In genomic region chr7:40717242-40717641, GRCh38 we compare ENCODE assay signal across 8 cellular contexts.
DNase-seq lines count a peak whose midpoint lies in the region; ATAC-seq and TF ChIP-seq lines count a peak whose summit lies in the region.

No MANE protein-coding gene starts in this region.

- CTCF ChIA-PET in activated CD4-positive, alpha-beta memory T cell treated with anti-CD3 and anti-CD28 coated beads for 36 hours (lab: Charles Lee): no interaction called here
- CTCF ChIA-PET in activated CD4-positive, alpha-beta memory T cell treated with anti-CD3 and anti-CD28 coated beads, Interleukin-2, amount 10 ng/mL, durations not matched to agents 7 days and 5 days (lab: Charles Lee): no interaction called here

- POLR2A ChIA-PET in activated CD4-positive, alpha-beta memory T cell treated with anti-CD3 and anti-CD28 coated beads for 36 hours (lab: Charles Lee): no interaction called here
- POLR2A ChIA-PET in activated CD4-positive, alpha-beta memory T cell treated with anti-CD3 and anti-CD28 coated beads, Interleukin-2, amount 10 ng/mL, durations not matched to agents 7 days and 5 days (lab: Charles Lee): no interaction called here

- TF ChIP-seq CTCF in coronary artery (IDR thresholded peaks at IDR 0.05) (no peak), mesothelial cell of epicardium (IDR thresholded peaks at IDR 0.05; ENCODE audit: unreplicated experiment) (no peak)

- H3K27ac ChIP-seq in coronary artery: peak overlapping the region; percentile 41 to 60

- no peaks in the 10 kb centered on the region for H3K36me3 Mint-ChIP-seq in activated CD4-positive, alpha-beta memory T cell treated with anti-CD3 and anti-CD28 coated beads for 36 hours
- no peaks in the 10 kb centered on the region for H3K36me3 Mint-ChIP-seq in activated CD4-positive, alpha-beta memory T cell treated with anti-CD3 and anti-CD28 coated beads, Interleukin-2, amount 10 ng/mL, durations not matched to agents 7 days and 5 days (ENCODE audit: low read depth)
- no peaks in the 10 kb centered on the region for H3K36me3 Mint-ChIP-seq in mesothelial cell of epicardium

- ATAC-seq in HG02943 (IDR thresholded peaks at IDR 0.05; ENCODE audit: low read depth, unreplicated experiment) (peak; percentile 68), HG03025 (IDR thresholded peaks at IDR 0.05; ENCODE audit: low FRiP score, unreplicated experiment) (no peak)

- H3K4me1 Mint-ChIP-seq in activated CD4-positive, alpha-beta memory T cell treated with anti-CD3 and anti-CD28 coated beads for 36 hours (ENCODE audit: low read depth): no peaks in the 10 kb centered on the region
- H3K4me1 Mint-ChIP-seq in activated CD4-positive, alpha-beta memory T cell treated with anti-CD3 and anti-CD28 coated beads, Interleukin-2, amount 10 ng/mL, durations not matched to agents 7 days and 5 days: peaks cover 2% of the 10 kb centered on the region
- peaks cover 73% of the 10 kb centered on the region for H3K4me1 Mint-ChIP-seq in mesothelial cell of epicardium

- H3K9me3 Mint-ChIP-seq in activated CD4-positive, alpha-beta memory T cell treated with anti-CD3 and anti-CD28 coated beads for 36 hours: peaks cover 6% of the 10 kb centered on the region
- H3K9me3 Mint-ChIP-seq in activated CD4-positive, alpha-beta memory T cell treated with anti-CD3 and anti-CD28 coated beads, Interleukin-2, amount 10 ng/mL, durations not matched to agents 7 days and 5 days: peaks cover 7% of the 10 kb centered on the region
- H3K9me3 Mint-ChIP-seq in mesothelial cell of epicardium: no peaks in the 10 kb centered on the region

- intact Hi-C loops in activated CD4-positive, alpha-beta memory T cell treated with anti-CD3 and anti-CD28 coated beads for 36 hours (cut with micrococcal nuclease): no loop called here

- peak overlapping the region; percentile 23 for H3K4me3 ChIP-seq in coronary artery

- peak; percentile 31 for DNase-seq in activated CD4-positive, alpha-beta memory T cell treated with anti-CD3 and anti-CD28 coated beads for 36 hours
- DNase-seq in activated CD4-positive, alpha-beta memory T cell treated with anti-CD3 and anti-CD28 coated beads, Interleukin-2, amount 10 ng/mL, durations not matched to agents 7 days and 5 days: no peak
- DNase-seq in NOMO-1 treated with DMSO at 0.1 percent for 48 hours (lab: John Stamatoyannopoulos, UW; ENCODE audit: unreplicated experiment): peak; percentile 87
- DNase-seq in coronary artery (ENCODE audit: low spot score): peak; percentile 87
- DNase-seq in mesothelial cell of epicardium (ENCODE audit: low spot score in 2 of 2, unreplicated experiment in 2 of 2): peak; percentile 57 to 81
- DNase-seq in GM19240 (ENCODE audit: insufficient read length, low spot score): no peak

- H3K27me3 Mint-ChIP-seq in activated CD4-positive, alpha-beta memory T cell treated with anti-CD3 and anti-CD28 coated beads for 36 hours: no peaks in the 10 kb centered on the region
- no peaks in the 10 kb centered on the region for H3K27me3 Mint-ChIP-seq in activated CD4-positive, alpha-beta memory T cell treated with anti-CD3 and anti-CD28 coated beads, Interleukin-2, amount 10 ng/mL, durations not matched to agents 7 days and 5 days
- no peaks in the 10 kb centered on the region for H3K27me3 Mint-ChIP-seq in mesothelial cell of epicardium (ENCODE audit: low read depth)

- no peak overlapping the region for H3K4me3 Mint-ChIP-seq in activated CD4-positive, alpha-beta memory T cell treated with anti-CD3 and anti-CD28 coated beads for 36 hours
- no peak overlapping the region for H3K4me3 Mint-ChIP-seq in activated CD4-positive, alpha-beta memory T cell treated with anti-CD3 and anti-CD28 coated beads, Interleukin-2, amount 10 ng/mL, durations not matched to agents 7 days and 5 days
- H3K4me3 Mint-ChIP-seq in mesothelial cell of epicardium: peak overlapping the region; percentile 52

- H3K27ac Mint-ChIP-seq in activated CD4-positive, alpha-beta memory T cell treated with anti-CD3 and anti-CD28 coated beads for 36 hours: no peak overlapping the region
- H3K27ac Mint-ChIP-seq in activated CD4-positive, alpha-beta memory T cell treated with anti-CD3 and anti-CD28 coated beads, Interleukin-2, amount 10 ng/mL, durations not matched to agents 7 days and 5 days: no peak overlapping the region
- H3K27ac Mint-ChIP-seq in mesothelial cell of epicardium: peak overlapping the region; percentile 96

Comparison
In these comparisons a context has a peak if more than half of its experiments do, and no peak if none do; other contexts are left out.
1. DNase-seq: peak in activated CD4-positive, alpha-beta memory T cell treated with anti-CD3 and anti-CD28 coated beads for 36 hours (single experiment), NOMO-1 treated with DMSO at 0.1 percent for 48 hours (single experiment), coronary artery (single experiment) and mesothelial cell of epicardium (2 of 2); none in activated CD4-positive, alpha-beta memory T cell treated with anti-CD3 and anti-CD28 coated beads, Interleukin-2, amount 10 ng/mL, durations not matched to agents 7 days and 5 days (single experiment) and GM19240 (single experiment).